24 cellular contexts compared by ENCODE assay signal in the genomic region with DNA sequence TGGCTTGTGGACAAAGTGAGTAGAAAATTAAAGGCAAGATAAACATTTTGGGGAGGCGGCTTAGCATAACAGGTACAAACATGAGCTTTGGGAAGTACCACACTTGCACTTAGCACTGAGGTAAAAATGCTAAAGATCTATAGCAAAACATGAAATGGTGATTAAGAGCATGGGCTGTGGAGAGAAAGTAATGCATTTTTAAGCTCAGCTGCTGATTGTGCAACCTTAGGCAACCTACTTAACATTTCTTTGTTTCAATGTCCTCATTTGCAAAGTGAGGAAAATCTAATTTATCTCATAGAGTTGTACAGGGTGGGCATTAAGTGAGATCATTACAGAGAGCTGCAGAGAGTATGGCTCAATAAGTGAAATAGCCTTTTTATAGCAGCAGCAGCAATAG.
"Had no signal": no experiment of that assay in that cellular context is flagged by ENCODE, and none has a peak within 500 bp of the region (broad histone marks: within the 10 kb centered on the region; RNA-seq: fewer than 3 reads in every experiment).

No MANE protein-coding gene starts in this region.

- H3K4me3 ChIP-seq: breast epithelium, esophagus squamous epithelium, hepatocyte, left ventricle myocardium inferior, lung, mucosa of descending colon, right lobe of liver, upper lobe of left lung, vagina had no signal

- H3K9me3 ChIP-seq: breast epithelium, esophagus squamous epithelium, left ventricle myocardium inferior, mucosa of descending colon, neutrophil, right lobe of liver, upper lobe of left lung, vagina had no signal

- H3K4me1 ChIP-seq: breast epithelium, esophagus squamous epithelium, left ventricle myocardium inferior, right lobe of liver, upper lobe of left lung, vagina had no signal

- H3K36me3 ChIP-seq: breast epithelium, esophagus squamous epithelium, left ventricle myocardium inferior, neutrophil, right lobe of liver, upper lobe of left lung, vagina had no signal

- DNase-seq: activated B cell treated with CpG ODN at 0.5 μM for 24 hours; activated CD4-positive, alpha-beta T cell treated with anti-CD3 and anti-CD28 coated beads for 36 hours; activated CD4-positive, alpha-beta T cell treated with anti-CD3 and anti-CD28 coated beads, Interleukin-2, amount 50 U/mL, for 4 hours; activated effector memory CD4-positive, alpha-beta T cell treated with Interleukin-2 at 50 U/mL for 16 hours; activated naive CD4-positive, alpha-beta T cell treated with Interleukin-2 at 50 U/mL for 16 hours; activated T-cell treated with anti-CD3 and anti-CD28 coated beads for 4 hours; amniotic stem cell; dermis blood vessel endothelial cell; effector CD4-positive, alpha-beta T cell; esophagus squamous epithelium; islet precursor cell; left ventricle myocardium inferior; mucosa of descending colon; right lobe of liver; stimulated activated CD4-positive, alpha-beta T cell treated with anti-CD3 and anti-CD28 coated beads, Interleukin-4, amount 100 ng/mL, for 1 hour; substantia nigra; SW 1271; T-helper 9 cell; upper lobe of left lung had no signal

- H3K27me3 ChIP-seq: esophagus squamous epithelium, hepatocyte, neutrophil, right lobe of liver, upper lobe of left lung, vagina had no signal
